ENCODE assay signal across 3 cellular contexts in the genomic region with DNA sequence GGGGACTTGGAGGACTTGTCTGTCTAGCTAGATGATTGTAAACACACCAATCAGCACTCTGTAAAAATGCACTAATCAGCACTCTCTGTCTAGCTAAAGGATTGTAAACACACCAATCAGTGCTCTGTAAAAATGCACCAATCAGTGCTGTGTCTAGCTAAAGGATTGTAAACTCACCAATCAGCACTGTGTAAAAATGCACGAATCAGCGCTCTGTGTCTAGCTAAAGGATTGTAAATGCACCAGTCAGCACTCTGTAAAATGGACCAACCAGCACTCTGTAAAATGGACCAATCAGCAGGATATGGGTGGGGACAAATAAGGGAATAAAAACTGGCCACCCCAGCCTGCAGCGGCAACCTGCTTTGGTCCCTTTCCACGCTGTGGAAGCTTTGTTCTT. TPM values are rescaled to one million over a fixed set of nuclear protein-coding genes. Genes with fewer than 3 reads are reported as not detected.
"Had no signal": no experiment of that assay in that cellular context is flagged by ENCODE, and none has a peak within 500 bp of the region (broad histone marks: within the 10 kb centered on the region; RNA-seq: fewer than 3 reads in every experiment).

No MANE protein-coding gene starts in this region.

RNA-seq across cellular contexts. Expression of gene MSH4, which starts 38.1 kb away (rescaled TPM):
- total RNA-seq: ascending aorta, body of pancreas had no signal
- polyA plus RNA-seq: cardiac muscle cell had no signal
